ENCODE assay signal across 8 cellular contexts in the genomic region with DNA sequence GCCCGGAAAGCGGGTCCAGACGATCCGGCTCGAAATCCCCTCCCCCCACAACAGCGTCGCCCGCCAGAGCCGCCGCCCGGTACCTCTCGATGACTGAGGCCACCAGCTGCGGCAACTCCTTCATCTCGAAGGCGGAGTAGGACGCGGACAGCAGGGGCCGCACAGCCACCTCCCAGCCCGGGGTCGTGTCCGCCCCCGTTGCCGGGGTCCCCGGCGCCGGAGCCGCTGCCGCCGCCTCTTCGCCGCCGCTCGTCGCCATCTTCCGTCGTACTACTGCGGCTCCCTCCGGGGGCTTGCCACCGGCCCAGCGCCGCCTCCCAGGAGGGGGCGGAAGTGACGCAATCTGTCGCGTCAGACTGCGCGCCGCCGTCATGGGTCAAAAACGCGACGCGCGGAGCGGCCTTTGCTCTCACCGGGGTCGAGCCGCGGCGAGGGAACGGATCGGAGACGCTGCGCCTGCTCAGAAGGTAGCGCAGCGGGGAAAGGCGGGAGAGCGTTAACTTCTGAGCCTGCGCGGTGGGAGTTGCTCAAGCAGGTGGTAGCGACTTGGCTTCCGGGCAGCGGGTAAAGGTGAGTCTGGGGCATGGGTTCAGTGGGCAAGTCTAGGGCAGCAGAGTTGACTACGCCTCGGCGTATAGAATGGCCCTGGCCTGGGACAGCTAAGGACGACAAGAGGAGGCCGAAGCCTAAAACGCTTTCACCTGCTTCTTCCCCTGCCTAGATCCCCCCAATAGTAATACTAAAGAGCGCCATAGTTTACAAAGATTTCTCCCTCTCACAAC. TPM values are rescaled to one million over a fixed set of nuclear protein-coding genes. Genes with fewer than 3 reads are reported as not detected.
DNase-seq lines count a peak whose midpoint lies in the region; ATAC-seq lines count a peak whose summit lies in the region.

UBR4 (minus strand) TSS at position 277 of the 782 bp plus-strand sequence; CDS start at position 259, 18 bp downstream.

- ATAC-seq in GM19328 (IDR thresholded peaks at IDR 0.05; ENCODE audit: unreplicated experiment) = peak; percentile 85
- peak; percentile 83 for ATAC-seq in HG03520 (IDR thresholded peaks at IDR 0.05; ENCODE audit: unreplicated experiment)
- ATAC-seq in left lobe of liver = peak; percentile 90

- H3K4me3 ChIP-seq in BLaER1 = peak within 1 kb of the TSS; percentile 95

- peaks cover 49% of the 10 kb centered on the region for H3K4me1 ChIP-seq in BLaER1

- H3K27ac ChIP-seq in BLaER1 = peak within 1 kb of the TSS; percentile 90

- H4K20me1 ChIP-seq in BLaER1 = peaks cover 78% of the 10 kb centered on the region

- no peaks in the 10 kb centered on the region for H3K9me3 ChIP-seq in BLaER1

- H3K4me2 ChIP-seq in BLaER1 = peak within 1 kb of the TSS; percentile 94

- peaks cover 18% of the 10 kb centered on the region for H3K36me3 ChIP-seq in BLaER1

- peak; percentile 96 for DNase-seq in NCI-H69 (lab: John Stamatoyannopoulos, UW)
- peak; percentile 97 for DNase-seq in activated CD4-positive, alpha-beta T cell treated with anti-CD3 and anti-CD28 coated beads, Interleukin-2, amount 50 U/mL, for 1 hour
- DNase-seq in dedifferentiated amniotic fluid mesenchymal stem cell (ENCODE audit: extremely low spot score) = peak; percentile 83
- peak; percentile 98 for DNase-seq in left lobe of liver (ENCODE audit: low spot score)
- peak; percentile 95 for DNase-seq in stimulated activated CD4-positive, alpha-beta T cell treated with anti-CD3 and anti-CD28 coated beads, Interleukin-2, amount 100 ng/mL, for 4 hours (ENCODE audit: low read depth)

- H3K9ac ChIP-seq in BLaER1 = peak within 1 kb of the TSS; percentile 93

- H3K27me3 ChIP-seq in BLaER1 = no peaks in the 10 kb centered on the region

RNA-seq across cellular contexts. Expression of gene UBR4, which starts in this region (rescaled TPM):
- 127 TPM for total RNA-seq in left lobe of liver

Comparison
In these comparisons a context has a peak if more than half of its experiments do, and no peak if none do; other contexts are left out.
1. Peak in every context shown above with its lines: DNase-seq, ATAC-seq, H3K4me3 ChIP-seq and H3K27ac ChIP-seq.